ENCODE assay signal across 11 cellular contexts in the genomic region with DNA sequence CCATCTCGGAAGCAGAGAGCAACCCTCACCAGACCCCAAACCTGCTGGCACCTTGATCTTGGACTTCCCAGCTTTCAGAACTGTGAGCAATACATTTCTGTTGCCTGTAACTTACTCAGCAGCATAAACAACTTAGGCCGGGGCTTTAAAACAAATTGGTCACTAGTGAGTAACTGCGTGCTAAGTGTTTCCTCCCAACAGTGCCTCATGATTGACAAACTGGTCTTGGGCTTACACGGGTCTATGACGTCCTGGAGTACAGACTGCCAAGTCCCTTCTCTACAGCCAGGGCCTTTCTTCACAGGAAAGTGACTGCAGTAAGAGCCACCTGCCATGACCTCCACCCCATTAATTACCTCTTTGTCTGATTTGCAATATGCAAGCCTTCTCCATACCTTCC.
DNase-seq lines count a peak whose midpoint lies in the region; ATAC-seq and TF ChIP-seq lines count a peak whose summit lies in the region.
"Had no signal": no experiment of that assay in that cellular context is flagged by ENCODE, and none has a peak within 500 bp of the region (broad histone marks: within the 10 kb centered on the region; RNA-seq: fewer than 3 reads in every experiment).

No MANE protein-coding gene starts in this region.

- intact Hi-C loops in activated CD4-positive, alpha-beta memory T cell treated with anti-CD3 and anti-CD28 coated beads for 36 hours (cut with micrococcal nuclease): no loop called here

- CTCF ChIA-PET in activated CD4-positive, alpha-beta memory T cell treated with anti-CD3 and anti-CD28 coated beads for 36 hours (lab: Charles Lee): no interaction called here

- H3K4me3 Mint-ChIP-seq in stimulated activated naive CD8-positive, alpha-beta T cell treated with anti-CD3 and anti-CD28 coated beads, Interleukin-15, amount 100 ng/mL, for 72 hours: no peak overlapping the region
- no peak overlapping the region for H3K4me3 Mint-ChIP-seq in memory B cell
- H3K4me3 Mint-ChIP-seq in activated CD4-positive, alpha-beta memory T cell treated with anti-CD3 and anti-CD28 coated beads for 36 hours: no peak overlapping the region
- H3K4me3 Mint-ChIP-seq: B cell had no signal

- ATAC-seq in stimulated activated naive CD8-positive, alpha-beta T cell treated with anti-CD3 and anti-CD28 coated beads, Interleukin-15, amount 100 ng/mL, for 72 hours: no peak
- no peak for ATAC-seq in stimulated activated naive CD8-positive, alpha-beta T cell treated with anti-CD3 and anti-CD28 coated beads, Interleukin-15, Interleukin-2, amounts not matched to agents 100 U/mL and 50 U/mL, for 24 hours
- ATAC-seq in memory B cell (ENCODE audit: low read depth) (no peak), GM21528 (IDR thresholded peaks at IDR 0.05; ENCODE audit: low FRiP score, unreplicated experiment) (no peak)

- no peaks in the 10 kb centered on the region for H3K9me3 Mint-ChIP-seq in stimulated activated naive CD8-positive, alpha-beta T cell treated with anti-CD3 and anti-CD28 coated beads, Interleukin-15, amount 100 ng/mL, for 72 hours
- H3K9me3 Mint-ChIP-seq in memory B cell: peaks cover 2% of the 10 kb centered on the region
- H3K9me3 Mint-ChIP-seq in activated CD4-positive, alpha-beta memory T cell treated with anti-CD3 and anti-CD28 coated beads for 36 hours: no peaks in the 10 kb centered on the region

- DNase-seq in stimulated activated naive CD8-positive, alpha-beta T cell treated with anti-CD3 and anti-CD28 coated beads, Interleukin-15, amount 100 ng/mL, for 72 hours: no peak
- DNase-seq in stimulated activated naive CD8-positive, alpha-beta T cell treated with anti-CD3 and anti-CD28 coated beads, Interleukin-15, Interleukin-2, amounts not matched to agents 100 U/mL and 50 U/mL, for 24 hours: no peak
- DNase-seq in cardiac fibroblast (ENCODE audit: low read depth in 2 of 2): peak; percentile 31 to 84
- no peak for DNase-seq in memory B cell (ENCODE audit: low spot score in 2 of 2)
- DNase-seq in NCI-H1436 (lab: John Stamatoyannopoulos, UW): no peak
- DNase-seq in stimulated activated CD4-positive, alpha-beta T cell treated with anti-CD3 and anti-CD28 coated beads, Interleukin-1b, Interleukin-23, amount 100 ng/mL, for 48 hours: no peak
- no peak for DNase-seq in activated CD4-positive, alpha-beta memory T cell treated with anti-CD3 and anti-CD28 coated beads for 36 hours
- DNase-seq: colonic mucosa, NCI-H2029 treated with DMSO at 0.1 percent for 48 hours had no signal

- H3K4me3 ChIP-seq in cardiac fibroblast (replicated peaks in 1 of 2; ENCODE audit: low read depth in 2 of 2, low read length in 2 of 2): no peak overlapping the region
- H3K4me3 ChIP-seq: colonic mucosa had no signal

- POLR2A ChIA-PET in activated CD4-positive, alpha-beta memory T cell treated with anti-CD3 and anti-CD28 coated beads for 36 hours (lab: Charles Lee): no interaction called here

- H3K4me1 Mint-ChIP-seq in stimulated activated naive CD8-positive, alpha-beta T cell treated with anti-CD3 and anti-CD28 coated beads, Interleukin-15, amount 100 ng/mL, for 72 hours: peaks cover 19% of the 10 kb centered on the region
- peaks cover 6% of the 10 kb centered on the region for H3K4me1 Mint-ChIP-seq in memory B cell
- peaks cover 2% of the 10 kb centered on the region for H3K4me1 Mint-ChIP-seq in activated CD4-positive, alpha-beta memory T cell treated with anti-CD3 and anti-CD28 coated beads for 36 hours (ENCODE audit: low read depth)

- no peak for TF ChIP-seq CTCF in cardiac fibroblast (IDR thresholded peaks at IDR 0.05; ENCODE audit: low read depth, low read length)

- H3K36me3 Mint-ChIP-seq in memory B cell: peaks cover 9% of the 10 kb centered on the region
- no peaks in the 10 kb centered on the region for H3K36me3 Mint-ChIP-seq in activated CD4-positive, alpha-beta memory T cell treated with anti-CD3 and anti-CD28 coated beads for 36 hours

- no peaks in the 10 kb centered on the region for H3K27me3 Mint-ChIP-seq in stimulated activated naive CD8-positive, alpha-beta T cell treated with anti-CD3 and anti-CD28 coated beads, Interleukin-15, amount 100 ng/mL, for 72 hours
- H3K27me3 Mint-ChIP-seq in memory B cell: no peaks in the 10 kb centered on the region
- no peaks in the 10 kb centered on the region for H3K27me3 Mint-ChIP-seq in activated CD4-positive, alpha-beta memory T cell treated with anti-CD3 and anti-CD28 coated beads for 36 hours
- H3K27me3 Mint-ChIP-seq: B cell had no signal

- H3K27ac Mint-ChIP-seq in stimulated activated naive CD8-positive, alpha-beta T cell treated with anti-CD3 and anti-CD28 coated beads, Interleukin-15, amount 100 ng/mL, for 72 hours: peak overlapping the region; percentile 9 to 23
- H3K27ac Mint-ChIP-seq in memory B cell: peak overlapping the region; percentile 38
- no peak overlapping the region for H3K27ac Mint-ChIP-seq in activated CD4-positive, alpha-beta memory T cell treated with anti-CD3 and anti-CD28 coated beads for 36 hours
- H3K27ac Mint-ChIP-seq: B cell had no signal

Comparison
In these comparisons a context has a peak if more than half of its experiments do, and no peak if none do; other contexts are left out.
1. DNase-seq: peak in cardiac fibroblast (2 of 2); none in stimulated activated naive CD8-positive, alpha-beta T cell treated with anti-CD3 and anti-CD28 coated beads, Interleukin-15, amount 100 ng/mL, for 72 hours (0 of 2), stimulated activated naive CD8-positive, alpha-beta T cell treated with anti-CD3 and anti-CD28 coated beads, Interleukin-15, Interleukin-2, amounts not matched to agents 100 U/mL and 50 U/mL, for 24 hours (single experiment), memory B cell (0 of 2), NCI-H1436 (single experiment), stimulated activated CD4-positive, alpha-beta T cell treated with anti-CD3 and anti-CD28 coated beads, Interleukin-1b, Interleukin-23, amount 100 ng/mL, for 48 hours (single experiment) and activated CD4-positive, alpha-beta memory T cell treated with anti-CD3 and anti-CD28 coated beads for 36 hours (single experiment).